Comparison of ENCODE assay signal across 16 cellular contexts in genomic region chr17:44920565-44920940, GRCh38. TPM values are rescaled to one million over a fixed set of nuclear protein-coding genes. Genes with fewer than 3 reads are reported as not detected.
A peak's percentile ranks its signal among the peaks of the same experiment; 100 is the strongest.
DNase-seq lines count a peak whose midpoint lies in the region; ATAC-seq, FAIRE-seq and TF ChIP-seq lines count a peak whose summit lies in the region.
"Had no signal": no experiment of that assay in that cellular context is flagged by ENCODE, and none has a peak within 500 bp of the region (broad histone marks: within the 10 kb centered on the region; RNA-seq: fewer than 3 reads in every experiment).

No MANE protein-coding gene starts in this region.

- H3K4me1 Mint-ChIP-seq in endodermal cell = peaks cover 3% of the 10 kb centered on the region
- no peaks in the 10 kb centered on the region for H3K4me1 Mint-ChIP-seq in stimulated activated effector memory CD8-positive, alpha-beta T cell treated with anti-CD3 and anti-CD28 coated beads, Interleukin-12 subunit alpha, Interleukin-12 subunit beta, amount 100 ng/mL, for 72 hours

- no peak overlapping the region for H3K27ac ChIP-seq in Karpas-422 (ENCODE audit: low read length)
- H3K27ac ChIP-seq in endodermal cell (ENCODE audit: low read depth, low read length) = no peak overlapping the region
- H3K27ac ChIP-seq: esophagus squamous epithelium had no signal

- no peak overlapping the region for H3K4me3 Mint-ChIP-seq in endodermal cell
- H3K4me3 Mint-ChIP-seq in stimulated activated effector memory CD8-positive, alpha-beta T cell treated with anti-CD3 and anti-CD28 coated beads, Interleukin-12 subunit alpha, Interleukin-12 subunit beta, amount 100 ng/mL, for 72 hours = no peak overlapping the region
- H3K4me3 Mint-ChIP-seq: T-helper 1 cell treated with Interleukin-12 subunit alpha and Interleukin-12 subunit beta and Interleukin-4 antibody, amounts not matched to agents 30 μg/mL and 1 μg/mL, for 36 hours had no signal

- H3K79me2 ChIP-seq in Karpas-422 (ENCODE audit: low read length) = no peaks in the 10 kb centered on the region

- H3K4me3 ChIP-seq in Karpas-422 (ENCODE audit: low read length) = no peak overlapping the region
- H3K4me3 ChIP-seq in endodermal cell (ENCODE audit: low read length) = no peak overlapping the region
- H3K4me3 ChIP-seq: esophagus squamous epithelium, lung had no signal

- FAIRE-seq in frontal cortex (lab: Jason Lieb, UNC) = no peak

- DNase-seq in activated CD8-positive, alpha-beta memory T cell treated with anti-CD3 and anti-CD28 coated beads, Interleukin-2, amount 50 U/mL, for 4 hours = peak; percentile 2
- DNase-seq in activated CD8-positive, alpha-beta memory T cell treated with anti-CD3 and anti-CD28 coated beads, Interleukin-2, amount 50 U/mL, for 48 hours = no peak
- DNase-seq in Karpas-422 = no peak
- DNase-seq in endodermal cell = peak; percentile 71
- DNase-seq in stimulated activated effector memory CD8-positive, alpha-beta T cell treated with anti-CD3 and anti-CD28 coated beads, Interleukin-12 subunit alpha, Interleukin-12 subunit beta, amount 100 ng/mL, for 72 hours (ENCODE audit: low spot score in 2 of 2) = no peak
- no peak for DNase-seq in NCI-H1092 treated with DMSO at 0.1 percent for 48 hours (lab: John Stamatoyannopoulos, UW)
- DNase-seq in frontal cortex (ENCODE audit: low spot score in 2 of 2) = no peak
- DNase-seq: cortex of kidney, NCI-H1048 had no signal

- H4K20me1 ChIP-seq in Karpas-422 (ENCODE audit: insufficient read depth, low read depth, low read length) = no peaks in the 10 kb centered on the region

- no peaks in the 10 kb centered on the region for H3K9me3 Mint-ChIP-seq in endodermal cell
- no peaks in the 10 kb centered on the region for H3K9me3 Mint-ChIP-seq in stimulated activated effector memory CD8-positive, alpha-beta T cell treated with anti-CD3 and anti-CD28 coated beads, Interleukin-12 subunit alpha, Interleukin-12 subunit beta, amount 100 ng/mL, for 72 hours
- H3K9me3 Mint-ChIP-seq: T-helper 1 cell treated with Interleukin-12 subunit alpha and Interleukin-12 subunit beta and Interleukin-4 antibody, amounts not matched to agents 30 μg/mL and 1 μg/mL, for 36 hours had no signal

- H2AFZ ChIP-seq in Karpas-422 (ENCODE audit: low read length) = no peak overlapping the region

- no peak overlapping the region for H3K27ac Mint-ChIP-seq in endodermal cell
- peak overlapping the region; percentile 20 for H3K27ac Mint-ChIP-seq in stimulated activated effector memory CD8-positive, alpha-beta T cell treated with anti-CD3 and anti-CD28 coated beads, Interleukin-12 subunit alpha, Interleukin-12 subunit beta, amount 100 ng/mL, for 72 hours
- H3K27ac Mint-ChIP-seq: T-helper 1 cell treated with Interleukin-12 subunit alpha and Interleukin-12 subunit beta and Interleukin-4 antibody, amounts not matched to agents 30 μg/mL and 1 μg/mL, for 36 hours had no signal

- H3K4me2 ChIP-seq in Karpas-422 (ENCODE audit: low read depth, low read length, poor library complexity, severe bottlenecking) = peak overlapping the region; percentile 24

- H3K36me3 ChIP-seq in Karpas-422 (ENCODE audit: insufficient read depth, low read length) = no peaks in the 10 kb centered on the region
- H3K36me3 ChIP-seq in endodermal cell (ENCODE audit: control insufficient read depth, insufficient read depth, low read length) = peaks cover under 1% of the 10 kb centered on the region
- H3K36me3 ChIP-seq: esophagus squamous epithelium had no signal

- TF ChIP-seq CTCF in endodermal cell (conservative IDR thresholded peaks at IDR 0.05) = no peak

- H3K9me3 ChIP-seq in Karpas-422 (ENCODE audit: low read length) (no peaks in the 10 kb centered on the region), endodermal cell (ENCODE audit: control insufficient read depth, low read length) (no peaks in the 10 kb centered on the region)
- H3K9me3 ChIP-seq: esophagus squamous epithelium had no signal

- H3K27me3 ChIP-seq in Karpas-422 (ENCODE audit: low read length) (no peaks in the 10 kb centered on the region), endodermal cell (ENCODE audit: control insufficient read depth, insufficient read depth, low read length, poor library complexity, severe bottlenecking) (peaks cover 4% of the 10 kb centered on the region)
- H3K27me3 ChIP-seq: esophagus squamous epithelium had no signal

- H3K27me3 Mint-ChIP-seq in endodermal cell (ENCODE audit: insufficient read depth) = peaks cover 12% of the 10 kb centered on the region

- WGBS in endodermal cell (ENCODE audit: insufficient coverage in 1 of 2, insufficient read length in 1 of 2), 2 experiments = 79 to 80% methylated on average over 6 to 7 of the region's 7 CpGs

- peaks cover 4% of the 10 kb centered on the region for H3K36me3 Mint-ChIP-seq in endodermal cell (ENCODE audit: low read depth)
- H3K36me3 Mint-ChIP-seq in stimulated activated effector memory CD8-positive, alpha-beta T cell treated with anti-CD3 and anti-CD28 coated beads, Interleukin-12 subunit alpha, Interleukin-12 subunit beta, amount 100 ng/mL, for 72 hours = peaks cover 4% of the 10 kb centered on the region

- ATAC-seq in stimulated activated effector memory CD8-positive, alpha-beta T cell treated with anti-CD3 and anti-CD28 coated beads, Interleukin-12 subunit alpha, Interleukin-12 subunit beta, amount 100 ng/mL, for 72 hours = no peak
- no peak for ATAC-seq in GM19467 (IDR thresholded peaks at IDR 0.05; ENCODE audit: unreplicated experiment)

- H3K9me2 ChIP-seq in Karpas-422 (replicated peaks; ENCODE audit: insufficient read depth, low read length) = no peaks in the 10 kb centered on the region

- H3K9ac ChIP-seq in Karpas-422 (ENCODE audit: low read length) (no peak overlapping the region), endodermal cell (ENCODE audit: extremely low read depth, low read length, poor library complexity, severe bottlenecking) (no peak overlapping the region)

- peaks cover 21% of the 10 kb centered on the region for H3K4me1 ChIP-seq in Karpas-422 (ENCODE audit: low read length)
- no peaks in the 10 kb centered on the region for H3K4me1 ChIP-seq in endodermal cell (ENCODE audit: control insufficient read depth, insufficient read depth, low read length)

RNA-seq across cellular contexts. Expression of gene GFAP, which starts 5.3 kb away (rescaled TPM):
- total RNA-seq in Karpas-422 (2014; rRNA removed; shearing (Covaris generic); ENCODE audit: low replicate concordance) = not detected in 2 replicates
- total RNA-seq in endodermal cell = under 1 TPM in 1 of 2 donors, not detected in 1; 0.35 TPM
- polyA plus RNA-seq in endodermal cell (2013, experiment 1 of 2) = 0.11 TPM
- 0.83 TPM for polyA plus RNA-seq in endodermal cell (2013, experiment 2 of 2)
- 155 TPM for total RNA-seq in frontal cortex
- total RNA-seq: A673, esophagus squamous epithelium, RPMI7951 had no signal
- polyA plus RNA-seq: neural cell had no signal

RNA-seq across cellular contexts. Expression of gene EFTUD2, which starts 21.3 kb away (rescaled TPM):
- total RNA-seq in Karpas-422 (2014; rRNA removed; shearing (Covaris generic); ENCODE audit: low replicate concordance) = 80.2 and 97.5 TPM in 2 replicates
- 100 to 1,000 TPM; 145 to 171 TPM for total RNA-seq in endodermal cell
- polyA plus RNA-seq in endodermal cell (2013, experiment 1 of 2) = 114 TPM
- polyA plus RNA-seq in endodermal cell (2013, experiment 2 of 2) = 101 TPM
- total RNA-seq in frontal cortex = 111 TPM

RNA-seq across cellular contexts. Expression of gene KIF18B, which starts 27.0 kb away (rescaled TPM):
- 8.5 and 11.8 TPM in 2 replicates for total RNA-seq in Karpas-422 (2014; rRNA removed; shearing (Covaris generic); ENCODE audit: low replicate concordance)
- total RNA-seq in endodermal cell = 10 to 100 TPM; 43.5 to 64.7 TPM
- polyA plus RNA-seq in endodermal cell (2013, experiment 1 of 2) = 45.3 TPM
- polyA plus RNA-seq in endodermal cell (2013, experiment 2 of 2) = 46.4 TPM
- total RNA-seq in frontal cortex = 0.41 TPM

RNA-seq across cellular contexts. Expression of gene C1QL1, which starts 47.5 kb away (rescaled TPM):
- total RNA-seq in Karpas-422 (2014; rRNA removed; shearing (Covaris generic); ENCODE audit: low replicate concordance) = not detected in 2 replicates
- total RNA-seq in endodermal cell = 1 to 10 TPM; 1.4 to 2.7 TPM
- polyA plus RNA-seq in endodermal cell (2013, experiment 1 of 2) = 13.9 TPM
- polyA plus RNA-seq in endodermal cell (2013, experiment 2 of 2) = 12.4 TPM
- total RNA-seq in frontal cortex = 1.2 TPM

Comparison
In these comparisons a context has a peak if more than half of its experiments do, and no peak if none do; other contexts are left out.
1. DNase-seq: peak in activated CD8-positive, alpha-beta memory T cell treated with anti-CD3 and anti-CD28 coated beads, Interleukin-2, amount 50 U/mL, for 4 hours (single experiment) and endodermal cell (single experiment); none in activated CD8-positive, alpha-beta memory T cell treated with anti-CD3 and anti-CD28 coated beads, Interleukin-2, amount 50 U/mL, for 48 hours (single experiment), Karpas-422 (single experiment), stimulated activated effector memory CD8-positive, alpha-beta T cell treated with anti-CD3 and anti-CD28 coated beads, Interleukin-12 subunit alpha, Interleukin-12 subunit beta, amount 100 ng/mL, for 72 hours (0 of 2), NCI-H1092 treated with DMSO at 0.1 percent for 48 hours (single experiment) and frontal cortex (0 of 2).
2. RNA of gene GFAP, which starts 5.3 kb away (total RNA-seq): 155 TPM in frontal cortex (single experiment); 0.35 TPM in endodermal cell and not detected in Karpas-422; every median in the first group is over 100 times any median in the second.